27 cellular contexts compared by ENCODE assay signal in the genomic region with DNA sequence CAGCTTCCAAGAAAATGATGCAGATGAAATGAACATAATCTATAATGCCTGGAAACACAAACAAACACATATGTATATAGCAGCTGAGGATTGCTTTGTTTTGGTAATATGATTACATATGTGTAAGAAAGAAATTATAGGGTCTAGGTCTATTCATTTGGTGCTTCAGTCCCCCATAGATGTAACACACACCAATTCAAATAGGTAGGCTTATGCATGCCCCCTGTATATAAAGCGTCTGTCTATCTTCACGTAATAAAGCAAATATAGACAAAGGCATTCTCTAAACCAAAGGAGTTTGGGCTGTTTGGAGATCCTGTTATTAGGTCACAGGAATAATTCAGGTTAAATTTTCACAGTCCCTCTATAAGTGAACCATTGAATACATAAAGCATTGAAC.
"Had no signal": no experiment of that assay in that cellular context is flagged by ENCODE, and none has a peak within 500 bp of the region (broad histone marks: within the 10 kb centered on the region; RNA-seq: fewer than 3 reads in every experiment).

No MANE protein-coding gene starts in this region.

- H3K27ac ChIP-seq: ascending aorta, body of pancreas, KMS-11, PC-9, VCaP had no signal

- H3K4me3 ChIP-seq: ascending aorta, body of pancreas, MG63, PC-9 had no signal

- H2AFZ ChIP-seq: PC-9 had no signal

- ATAC-seq: activated naive CD4-positive, alpha-beta T cell treated with anti-CD3 and anti-CD28 coated beads, Interleukin-2, amount 50 U/mL, for 72 hours; activated naive CD8-positive, alpha-beta T cell treated with anti-CD3 and anti-CD28 coated beads, Interleukin-2, amount 50 U/mL, for 24 hours; activated T-cell treated with anti-CD3 and anti-CD28 coated beads, Interleukin-2, amount 50 U/mL, for 4 hours; body of pancreas; T-helper 17 cell had no signal

- H3K27me3 ChIP-seq: ascending aorta, body of pancreas, MG63 had no signal

- H3K4me1 ChIP-seq: ascending aorta, body of pancreas had no signal

- DNase-seq: activated CD4-positive, alpha-beta memory T cell treated with anti-CD3 and anti-CD28 coated beads for 36 hours; activated CD4-positive, alpha-beta T cell treated with anti-CD3 and anti-CD28 coated beads, Interleukin-2, amount 10 ng/mL, durations not matched to agents 7 days and 5 days; activated CD4-positive, CD25-positive, alpha-beta regulatory T cell; activated CD8-positive, alpha-beta memory T cell treated with anti-CD3 and anti-CD28 coated beads for 24 hours; activated effector memory CD4-positive, alpha-beta T cell treated with anti-CD3 and anti-CD28 coated beads, Interleukin-2, amount 50 U/mL, for 16 hours; activated naive CD4-positive, alpha-beta T cell treated with Interleukin-2 at 50 U/mL for 16 hours; activated naive CD8-positive, alpha-beta T cell treated with anti-CD3 and anti-CD28 coated beads, Interleukin-2, amount 50 U/mL, for 24 hours; activated T-cell treated with anti-CD3 and anti-CD28 coated beads, Interleukin-2, amount 50 U/mL, for 4 hours; amniotic stem cell; body of pancreas; MG63; MV-4-11; NCI-H1092 treated with DMSO at 0.1 percent for 48 hours; NCI-H1417 treated with DMSO at 0.1 percent for 48 hours; NCI-H1694; NCI-H2029; NCI-H2107; NCI-H2171 treated with DMSO at 0.1 percent for 48 hours; NCI-H226; PC-9; SIG-M5; T-helper 17 cell; T1000 had no signal

- H3K9me3 ChIP-seq: ascending aorta, body of pancreas, MG63 had no signal

- H3K36me3 ChIP-seq: ascending aorta, MG63 had no signal

- H3K4me2 ChIP-seq: KMS-11, PC-9 had no signal
